ENCODE assay signal across 7 cellular contexts in the genomic region with DNA sequence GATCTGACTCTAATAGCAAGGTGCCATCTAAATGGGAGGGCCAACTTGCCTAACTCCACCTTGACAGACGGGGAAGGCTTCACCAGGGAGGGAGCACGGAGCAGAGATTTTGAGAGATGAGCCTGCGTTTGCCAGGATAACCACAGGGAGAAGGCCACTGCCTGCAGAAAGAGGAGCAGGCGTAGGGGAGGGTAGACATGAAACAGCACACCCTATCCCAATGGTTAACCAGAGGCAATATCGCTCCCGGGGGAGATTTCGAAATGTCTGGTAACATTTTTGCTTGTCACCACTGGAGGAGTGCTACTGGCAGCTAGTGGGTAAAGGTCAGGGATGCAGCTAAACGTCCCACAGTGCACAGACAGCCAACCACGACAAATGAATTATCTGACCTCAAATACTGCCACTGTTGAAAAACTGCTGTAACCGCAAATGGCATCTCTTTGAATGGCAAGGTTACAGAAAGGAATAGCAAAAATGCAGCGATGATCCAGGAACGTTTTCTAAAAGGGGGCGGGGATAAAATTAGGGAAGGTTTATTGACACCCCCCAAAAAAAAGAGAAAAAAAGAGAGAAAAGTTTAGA.
DNase-seq lines count a peak whose midpoint lies in the region; ATAC-seq and TF ChIP-seq lines count a peak whose summit lies in the region.

No MANE protein-coding gene starts in this region.

- H3K36me3 Mint-ChIP-seq in activated CD8-positive, alpha-beta T cell treated with anti-CD3 and anti-CD28 coated beads for 36 hours (ENCODE audit: low read depth) = peaks cover 5% of the 10 kb centered on the region

- H3K27me3 Mint-ChIP-seq in activated CD8-positive, alpha-beta T cell treated with anti-CD3 and anti-CD28 coated beads for 36 hours = no peaks in the 10 kb centered on the region

- H3K4me3 ChIP-seq in GM23248 (peak overlapping the region; percentile 22; the same call in 1 of the 2 replicates), Karpas-422 (ENCODE audit: low read length) (peak overlapping the region; percentile 66), heart left ventricle (peak overlapping the region in 8 of 12 donors; percentile 6 to 43 (median 12))

- H3K36me3 ChIP-seq in GM23248 (ENCODE audit: low read depth) = no peaks in the 10 kb centered on the region
- H3K36me3 ChIP-seq in Karpas-422 (ENCODE audit: insufficient read depth, low read length) = no peaks in the 10 kb centered on the region
- H3K36me3 ChIP-seq in heart left ventricle = no peaks in the 10 kb centered on the region

- 27 to 29% methylated on average over 13 of the region's 13 CpGs for WGBS in GM23248 (ENCODE audit: low coverage in 1 of 2, low lambda C conversion rate in 2 of 2, missing lambda C conversion rate in 2 of 2), 2 experiments
- 39 to 45% (median 40%) methylated on average over 13 of the region's 13 CpGs for WGBS in heart left ventricle, 4 donors

- H3K9me2 ChIP-seq in GM23248 (ENCODE audit: insufficient read depth) (no peaks in the 10 kb centered on the region), Karpas-422 (replicated peaks; ENCODE audit: insufficient read depth, low read length) (no peaks in the 10 kb centered on the region)

- intact Hi-C loops in activated CD8-positive, alpha-beta T cell treated with anti-CD3 and anti-CD28 coated beads for 36 hours (cut with micrococcal nuclease) = loop anchor here (2.0 to 5.0 kb wide), 5 partner anchors 128 to 478 kb away; partner anchors contain the start of gene ATF7IP
- intact Hi-C loops in heart left ventricle (cut with DNase I) = loop anchor here (2.0 to 10.0 kb wide), 14 partner anchors 128 to 753 kb away; partner anchors contain the start of gene ATF7IP (in 3 of the 10)
- intact Hi-C loops in sciatic nerve (cut with DNase I) = no loop called here

- H3K4me2 ChIP-seq in GM23248 (ENCODE audit: unreplicated experiment) = peak overlapping the region; percentile 47
- peak overlapping the region; percentile 93 for H3K4me2 ChIP-seq in Karpas-422 (ENCODE audit: low read depth, low read length, poor library complexity, severe bottlenecking)

- DNase-seq in GM13977 (ENCODE audit: low spot score) (peak; percentile 42), GM23248 (peak; percentile 53), Karpas-422 (peak; percentile 87), heart left ventricle (peak in 3 of 5 donors; percentile 22 to 67 (median 54)), sciatic nerve (ENCODE audit: low spot score) (no peak), NCI-H1436 (lab: John Stamatoyannopoulos, UW) (no peak)
- DNase-seq in activated CD8-positive, alpha-beta T cell treated with anti-CD3 and anti-CD28 coated beads for 36 hours = peak; percentile 63

- POLR2A ChIA-PET in activated CD8-positive, alpha-beta T cell treated with anti-CD3 and anti-CD28 coated beads for 36 hours (lab: Charles Lee) = interaction anchor here (1.5 kb wide), 1 partner anchor 16 kb away, joined by 5 read pairs; no protein-coding TSS in a partner anchor

- H3K9me3 Mint-ChIP-seq in activated CD8-positive, alpha-beta T cell treated with anti-CD3 and anti-CD28 coated beads for 36 hours = peaks cover 5% of the 10 kb centered on the region

- no peak for TF ChIP-seq POLR2A in heart left ventricle (IDR thresholded peaks at IDR 0.05)

- H3K4me1 ChIP-seq in GM23248 (ENCODE audit: insufficient read depth) = peaks cover 3% of the 10 kb centered on the region; the same call in 1 of the 2 replicates
- H3K4me1 ChIP-seq in Karpas-422 (ENCODE audit: low read length) = peaks cover 28% of the 10 kb centered on the region
- H3K4me1 ChIP-seq in heart left ventricle = peaks cover 0 to 19% (median 0%) of the 10 kb centered on the region in 12 donors

- peak overlapping the region; percentile 72 for H3K4me3 Mint-ChIP-seq in activated CD8-positive, alpha-beta T cell treated with anti-CD3 and anti-CD28 coated beads for 36 hours

- in situ Hi-C loops in GM13977 (cut with MboI; ENCODE audit: low pct_unique_long_range_greater_than_20kb, low sequenced_read_pairs, unreplicated experiment) (no loop called here), GM23248 (cut with MboI) (no loop called here)

- H3F3A ChIP-seq in GM23248 (ENCODE audit: insufficient read depth) = no peaks in the 10 kb centered on the region

- ATAC-seq in activated CD8-positive, alpha-beta T cell treated with anti-CD3 and anti-CD28 coated beads for 36 hours = peak; percentile 81
- peak; percentile 47 to 99 (median 91) for ATAC-seq in heart left ventricle
- peak; percentile 81 for ATAC-seq in sciatic nerve

- CTCF ChIA-PET in activated CD8-positive, alpha-beta T cell treated with anti-CD3 and anti-CD28 coated beads for 36 hours (lab: Charles Lee) = interaction anchor here (0.8 to 4.2 kb wide), 16 partner anchors 16 to 457 kb away, joined by 3 to 30 read pairs (median 6); partner anchors contain the start of genes ATF7IP and GUCY2C

- H3K9ac ChIP-seq in GM23248 = no peak overlapping the region
- peak overlapping the region; percentile 73 for H3K9ac ChIP-seq in Karpas-422 (ENCODE audit: low read length)

- no peaks in the 10 kb centered on the region for H3K9me3 ChIP-seq in GM23248 (ENCODE audit: low read depth)
- H3K9me3 ChIP-seq in Karpas-422 (ENCODE audit: low read length) = 0 out of 2 replicates have a peak, but pooled peaks cover 6% of the 10 kb centered on the region
- peaks cover 0 to 27% (median 18%) of the 10 kb centered on the region in 12 donors for H3K9me3 ChIP-seq in heart left ventricle

- H2AFZ ChIP-seq in GM23248 = peak overlapping the region; percentile 55
- H2AFZ ChIP-seq in Karpas-422 (ENCODE audit: low read length) = peak overlapping the region; percentile 64

- H3K27ac ChIP-seq in GM23248 (no peak overlapping the region), Karpas-422 (ENCODE audit: low read length) (peak overlapping the region; percentile 94), heart left ventricle (peak overlapping the region in 7 of 12 donors; percentile 15 to 62 (median 42))

- H3K27me3 ChIP-seq in GM23248 (replicated peaks; ENCODE audit: insufficient read depth) (no peaks in the 10 kb centered on the region), Karpas-422 (ENCODE audit: low read length) (no peaks in the 10 kb centered on the region), heart left ventricle (no peaks in the 10 kb centered on the region)

- H3K27ac Mint-ChIP-seq in activated CD8-positive, alpha-beta T cell treated with anti-CD3 and anti-CD28 coated beads for 36 hours = peak overlapping the region; percentile 87

- H3K79me2 ChIP-seq in GM23248 (ENCODE audit: insufficient read depth) (no peaks in the 10 kb centered on the region), Karpas-422 (ENCODE audit: low read length) (no peaks in the 10 kb centered on the region)

- TF ChIP-seq CTCF in GM13977 (IDR thresholded peaks at IDR 0.05; ENCODE audit: extremely low read depth, insufficient read depth, missing control alignments) = peak; percentile 15
- no peak for TF ChIP-seq CTCF in activated CD8-positive, alpha-beta T cell treated with anti-CD3 and anti-CD28 coated beads for 36 hours (IDR thresholded peaks at IDR 0.05)
- peak in 3 of 12 donors; percentile 7 to 22 (median 13) for TF ChIP-seq CTCF in heart left ventricle (IDR thresholded peaks at IDR 0.05)

- H4K20me1 ChIP-seq in GM23248 (ENCODE audit: insufficient read depth) = no peaks in the 10 kb centered on the region
- no peaks in the 10 kb centered on the region for H4K20me1 ChIP-seq in Karpas-422 (ENCODE audit: insufficient read depth, low read depth, low read length)

- H3K4me1 Mint-ChIP-seq in activated CD8-positive, alpha-beta T cell treated with anti-CD3 and anti-CD28 coated beads for 36 hours (ENCODE audit: low read depth) = peaks cover 19% of the 10 kb centered on the region

Comparison
In these comparisons a context has a peak if more than half of its experiments do, and no peak if none do; other contexts are left out.
1. DNase-seq: peak in GM13977 (single experiment), GM23248 (single experiment), Karpas-422 (single experiment), activated CD8-positive, alpha-beta T cell treated with anti-CD3 and anti-CD28 coated beads for 36 hours (single experiment) and heart left ventricle (3 of 5); none in sciatic nerve (single experiment) and NCI-H1436 (single experiment).
2. H3K4me3 ChIP-seq: peak in every context shown above with its lines; median percentile 66 in Karpas-422; 22 in GM23248; 12 in heart left ventricle.
3. Peak in every context shown above with its lines, with median percentiles within 50 percentile points of each other: ATAC-seq.